22 cellular contexts compared by ENCODE assay signal in the genomic region with DNA sequence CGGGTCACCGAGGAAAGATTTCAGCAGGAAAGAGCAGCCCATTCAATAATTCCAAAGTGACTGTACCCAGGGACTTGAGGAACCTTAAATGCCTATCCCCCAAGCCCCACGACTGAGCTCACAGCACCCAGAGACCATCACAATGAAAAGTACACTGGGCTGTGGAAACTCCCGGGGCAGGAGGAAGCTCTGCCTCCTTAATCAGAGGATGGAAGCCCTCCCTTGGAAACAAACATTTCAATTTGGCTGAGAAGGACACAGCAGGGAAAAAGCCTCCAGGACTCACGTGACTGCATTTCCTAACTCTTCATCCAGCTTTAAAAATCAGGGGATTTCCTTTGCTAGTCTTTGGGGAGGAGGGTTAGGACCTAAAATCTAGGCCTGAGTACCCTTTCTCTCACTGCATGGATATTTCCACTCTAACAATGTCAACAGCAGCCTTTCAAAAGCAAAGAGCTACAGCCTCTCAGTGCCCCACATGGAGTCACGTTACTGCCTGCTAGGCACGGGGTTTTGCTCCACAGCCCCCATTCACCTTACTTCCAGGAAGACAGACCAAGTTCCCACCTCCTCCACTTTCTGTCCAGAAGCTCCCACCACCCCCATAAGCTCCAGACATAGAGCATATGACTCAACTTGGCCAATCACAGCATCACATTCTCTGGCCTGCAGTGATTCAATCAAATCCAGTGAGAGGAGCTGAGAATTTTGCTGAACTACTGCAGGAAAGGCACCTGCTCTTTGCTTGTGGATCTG.
A peak's percentile ranks its signal among the peaks of the same experiment; 100 is the strongest.
DNase-seq lines count a peak whose midpoint lies in the region; TF ChIP-seq lines count a peak whose summit lies in the region.
"Had no signal": no experiment of that assay in that cellular context is flagged by ENCODE, and none has a peak within 500 bp of the region (broad histone marks: within the 10 kb centered on the region; RNA-seq: fewer than 3 reads in every experiment).

No MANE protein-coding gene starts in this region.

- peak overlapping the region; percentile 7 for H3K18ac ChIP-seq in H9 (ENCODE audit: insufficient read length, low read depth, low read length)

- TF ChIP-seq CTCF in H9 (conservative IDR thresholded peaks at IDR 0.05) (no peak), parathyroid adenoma (IDR thresholded peaks at IDR 0.05) (no peak), vagina (IDR thresholded peaks at IDR 0.05) (no peak)

- H2BK15ac ChIP-seq in H9 (ENCODE audit: low read depth, low read length), result no peak overlapping the region

- H3K4ac ChIP-seq in H9 (ENCODE audit: low read depth, low read length), result no peak overlapping the region

- no peaks in the 10 kb centered on the region for H3K27me3 ChIP-seq in H9 (ENCODE audit: insufficient read depth, low read length)
- H3K27me3 ChIP-seq in adipocyte (replicated peaks; ENCODE audit: control insufficient read depth, insufficient read depth, low read length), result peaks cover 17% of the 10 kb centered on the region
- no peaks in the 10 kb centered on the region for H3K27me3 ChIP-seq in parathyroid adenoma (ENCODE audit: control insufficient read depth, insufficient read depth, low read length)
- H3K27me3 ChIP-seq in vagina, result no peaks in the 10 kb centered on the region
- H3K27me3 ChIP-seq: ascending aorta, right lobe of liver had no signal

- no peaks in the 10 kb centered on the region for H4K20me1 ChIP-seq in H9 (ENCODE audit: control insufficient read depth, insufficient read depth, insufficient read length)

- H4K5ac ChIP-seq in H9 (ENCODE audit: insufficient read length, low read depth, low read length), result no peak overlapping the region

- H3K4me2 ChIP-seq in H9 (ENCODE audit: insufficient read depth, insufficient read length, low read length) (no peak overlapping the region), parathyroid adenoma (ENCODE audit: low read length) (no peak overlapping the region)

- H3K4me3 Mint-ChIP-seq in H9, result peak overlapping the region in 1 of 2 experiments; percentile 35; a peak in 1 of 5 replicates
- H3K4me3 Mint-ChIP-seq in activated T-helper 1 cell treated with anti-CD3 and anti-CD28 coated beads, Interleukin-12 subunit alpha, Interleukin-12 subunit beta, Interleukin-2, Interleukin-4 antibody, amounts not matched to agents 30 ng/mL and 10 ng/mL and 1 ng/mL, durations not matched to agents 14 hours and 24 hours and 36 hours, result no peak overlapping the region
- H3K4me3 Mint-ChIP-seq: activated CD8-positive, alpha-beta T cell treated with anti-CD3 and anti-CD28 coated beads, Interleukin-2, amount 10 ng/mL, durations not matched to agents 7 days and 5 days; activated T-cell treated with anti-CD3 and anti-CD28 coated beads, Interleukin-2, amount 50 U/mL, for 24 hours; effector memory CD8-positive, alpha-beta T cell; stimulated activated effector memory CD8-positive, alpha-beta T cell treated with anti-CD3 and anti-CD28 coated beads, Interleukin-12 subunit alpha, Interleukin-12 subunit beta, amount 100 ng/mL, for 72 hours had no signal

- DNase-seq in H9 (no peak), adipocyte (ENCODE audit: low read depth) (peak; percentile 11), iPS-NIHi7 (ENCODE audit: extremely low spot score) (peak; percentile 44), vagina (ENCODE audit: extremely low spot score in 2 of 2) (no peak), COR-L47 (lab: John Stamatoyannopoulos, UW) (no peak)
- DNase-seq in activated T-helper 1 cell treated with anti-CD3 and anti-CD28 coated beads, Interleukin-12 subunit alpha, Interleukin-12 subunit beta, Interleukin-2, Interleukin-4 antibody, amounts not matched to agents 30 ng/mL and 10 ng/mL and 1 ng/mL, durations not matched to agents 14 hours and 24 hours and 36 hours (ENCODE audit: low spot score), result no peak
- DNase-seq: activated CD4-positive, CD25-positive, alpha-beta regulatory T cell; activated CD8-positive, alpha-beta T cell treated with anti-CD3 and anti-CD28 coated beads, Interleukin-2, amount 10 ng/mL, durations not matched to agents 7 days and 5 days; activated naive CD4-positive, alpha-beta T cell treated with anti-CD3 and anti-CD28 coated beads, Interleukin-2, amount 50 U/mL, for 16 hours; activated T-cell treated with anti-CD3 and anti-CD28 coated beads, Interleukin-2, amount 50 U/mL, for 24 hours; AML-193; Calu3; effector memory CD8-positive, alpha-beta T cell; head of caudate nucleus; NCI-H1436; NCI-H2227 treated with DMSO at 0.1 percent for 48 hours; right lobe of liver; T-helper 9 cell had no signal

- H3K27ac ChIP-seq in H9 (ENCODE audit: insufficient read length, low read depth, low read length), result no peak overlapping the region
- H3K27ac ChIP-seq in parathyroid adenoma, result no peak overlapping the region
- no peak overlapping the region for H3K27ac ChIP-seq in vagina
- H3K27ac ChIP-seq: ascending aorta, right lobe of liver had no signal

- H3K9me3 Mint-ChIP-seq in H9, result peaks cover 6 to 7% of the 10 kb centered on the region in 2 experiments; a peak in 4 of 5 replicates
- peaks cover 3% of the 10 kb centered on the region for H3K9me3 Mint-ChIP-seq in activated T-helper 1 cell treated with anti-CD3 and anti-CD28 coated beads, Interleukin-12 subunit alpha, Interleukin-12 subunit beta, Interleukin-2, Interleukin-4 antibody, amounts not matched to agents 30 ng/mL and 10 ng/mL and 1 ng/mL, durations not matched to agents 14 hours and 24 hours and 36 hours

- no peak overlapping the region for H4K91ac ChIP-seq in H9 (ENCODE audit: insufficient read length, low read depth, low read length)

- TF ChIP-seq POLR2A in vagina (IDR thresholded peaks at IDR 0.05), result no peak

- H3T11ph ChIP-seq in H9 (ENCODE audit: low read length), result no peak overlapping the region

- no peak overlapping the region for H2AK5ac ChIP-seq in H9 (ENCODE audit: insufficient read length, low read length)

- no peak overlapping the region for H2BK12ac ChIP-seq in H9 (ENCODE audit: insufficient read length, low read depth, low read length)

- no peak overlapping the region for H4K8ac ChIP-seq in H9 (replicated peaks; ENCODE audit: insufficient read length, low read depth, low read length)

- no peak overlapping the region for H3K56ac ChIP-seq in H9 (ENCODE audit: insufficient read length, low read depth, low read length)

- H3K23ac ChIP-seq in H9 (ENCODE audit: insufficient read length, low read depth, low read length), result no peak overlapping the region

- H3K27ac Mint-ChIP-seq in H9, result peak overlapping the region; percentile 21 to 91 (median 69); a peak in 6 of 7 replicates
- H3K27ac Mint-ChIP-seq in activated T-helper 1 cell treated with anti-CD3 and anti-CD28 coated beads, Interleukin-12 subunit alpha, Interleukin-12 subunit beta, Interleukin-2, Interleukin-4 antibody, amounts not matched to agents 30 ng/mL and 10 ng/mL and 1 ng/mL, durations not matched to agents 14 hours and 24 hours and 36 hours, result no peak overlapping the region
- H3K27ac Mint-ChIP-seq: activated CD8-positive, alpha-beta T cell treated with anti-CD3 and anti-CD28 coated beads, Interleukin-2, amount 10 ng/mL, durations not matched to agents 7 days and 5 days; activated T-cell treated with anti-CD3 and anti-CD28 coated beads, Interleukin-2, amount 50 U/mL, for 24 hours; effector memory CD8-positive, alpha-beta T cell; stimulated activated effector memory CD8-positive, alpha-beta T cell treated with anti-CD3 and anti-CD28 coated beads, Interleukin-12 subunit alpha, Interleukin-12 subunit beta, amount 100 ng/mL, for 72 hours had no signal

- intact Hi-C loops in activated T-helper 1 cell treated with anti-CD3 and anti-CD28 coated beads, Interleukin-12 subunit alpha, Interleukin-12 subunit beta, Interleukin-2, Interleukin-4 antibody, amounts not matched to agents 30 ng/mL and 10 ng/mL and 1 ng/mL, durations not matched to agents 14 hours and 24 hours and 36 hours (cut with micrococcal nuclease), result no loop called here
- intact Hi-C loops in vagina (cut with DNase I), result no loop called here

- H3K4me3 ChIP-seq in adipocyte (ENCODE audit: low read length) (no peak overlapping the region), parathyroid adenoma (ENCODE audit: low read depth, low read length) (no peak overlapping the region), vagina (no peak overlapping the region)
- H3K4me3 ChIP-seq: ascending aorta, right lobe of liver, SK-N-MC had no signal

- H2AFZ ChIP-seq in H9 (ENCODE audit: low read length) (no peak overlapping the region), parathyroid adenoma (peak overlapping the region; percentile 29)

- H2BK20ac ChIP-seq in H9 (ENCODE audit: low read depth, low read length, poor library complexity, severe bottlenecking), result no peak overlapping the region

- no peaks in the 10 kb centered on the region for H3K79me2 ChIP-seq in H9 (ENCODE audit: insufficient read depth, low read length)
- H3K79me2 ChIP-seq in parathyroid adenoma, result no peaks in the 10 kb centered on the region

- H3K23me2 ChIP-seq in H9 (ENCODE audit: insufficient read length, low read depth, low read length, poor library complexity, severe bottlenecking), result no peaks in the 10 kb centered on the region

- H3K79me1 ChIP-seq in H9 (ENCODE audit: insufficient read depth, low read depth, low read length, poor library complexity, severe bottlenecking), result no peaks in the 10 kb centered on the region

- peaks cover 36 to 39% of the 10 kb centered on the region in 2 experiments for H3K4me1 Mint-ChIP-seq in H9
- no peaks in the 10 kb centered on the region for H3K4me1 Mint-ChIP-seq in activated T-helper 1 cell treated with anti-CD3 and anti-CD28 coated beads, Interleukin-12 subunit alpha, Interleukin-12 subunit beta, Interleukin-2, Interleukin-4 antibody, amounts not matched to agents 30 ng/mL and 10 ng/mL and 1 ng/mL, durations not matched to agents 14 hours and 24 hours and 36 hours (ENCODE audit: low read depth)
- H3K4me1 Mint-ChIP-seq: stimulated activated effector memory CD8-positive, alpha-beta T cell treated with anti-CD3 and anti-CD28 coated beads, Interleukin-12 subunit alpha, Interleukin-12 subunit beta, amount 100 ng/mL, for 72 hours had no signal

- H3K27me3 Mint-ChIP-seq in H9 (ENCODE audit: low read depth), result peaks cover 2% of the 10 kb centered on the region
- H3K27me3 Mint-ChIP-seq in activated T-helper 1 cell treated with anti-CD3 and anti-CD28 coated beads, Interleukin-12 subunit alpha, Interleukin-12 subunit beta, Interleukin-2, Interleukin-4 antibody, amounts not matched to agents 30 ng/mL and 10 ng/mL and 1 ng/mL, durations not matched to agents 14 hours and 24 hours and 36 hours (ENCODE audit: insufficient read depth), result no peaks in the 10 kb centered on the region
- H3K27me3 Mint-ChIP-seq: activated T-cell treated with anti-CD3 and anti-CD28 coated beads, Interleukin-2, amount 50 U/mL, for 24 hours; effector memory CD8-positive, alpha-beta T cell had no signal

- H3K9ac ChIP-seq in H9 (ENCODE audit: extremely low read depth, insufficient read length, low read length) (no peak overlapping the region), adipocyte (ENCODE audit: low read length) (no peak overlapping the region), parathyroid adenoma (no peak overlapping the region)

- no peaks in the 10 kb centered on the region for H3K36me3 ChIP-seq in adipocyte (ENCODE audit: control insufficient read depth, insufficient read depth, low read length, severe bottlenecking)
- H3K36me3 ChIP-seq in parathyroid adenoma (ENCODE audit: control insufficient read depth, insufficient read depth, low read length), result no peaks in the 10 kb centered on the region
- H3K36me3 ChIP-seq in vagina, result no peaks in the 10 kb centered on the region
- H3K36me3 ChIP-seq: ascending aorta, right lobe of liver had no signal

- no peaks in the 10 kb centered on the region for H3K9me3 ChIP-seq in H9 (ENCODE audit: control insufficient read depth, low read depth, low read length)
- H3K9me3 ChIP-seq in adipocyte (ENCODE audit: control insufficient read depth, low read length), result peaks cover 4% of the 10 kb centered on the region
- H3K9me3 ChIP-seq in parathyroid adenoma (ENCODE audit: control insufficient read depth, low read length), result no peaks in the 10 kb centered on the region
- H3K9me3 ChIP-seq in vagina, result no peaks in the 10 kb centered on the region
- H3K9me3 ChIP-seq: ascending aorta, right lobe of liver had no signal

- WGBS in H9 (ENCODE audit: extremely low coverage, insufficient read length, low lambda C conversion rate), result no CpG with 5 or more reads among the region's 7 CpGs

- H2BK5ac ChIP-seq in H9 (ENCODE audit: insufficient read length, low read length), result no peak overlapping the region

- peaks cover 13% of the 10 kb centered on the region; the same call in 1 of the 2 replicates for H3K4me1 ChIP-seq in H9 (ENCODE audit: insufficient read depth, low read length)
- peaks cover 8% of the 10 kb centered on the region for H3K4me1 ChIP-seq in adipocyte (ENCODE audit: control insufficient read depth, insufficient read depth, low read length)
- peaks cover 2% of the 10 kb centered on the region for H3K4me1 ChIP-seq in parathyroid adenoma
- H3K4me1 ChIP-seq in vagina, result peaks cover 21% of the 10 kb centered on the region
- H3K4me1 ChIP-seq: ascending aorta, right lobe of liver had no signal

- H3K14ac ChIP-seq in H9 (ENCODE audit: insufficient read depth, low read length), result peak overlapping the region; percentile 59

- H3K36me3 Mint-ChIP-seq in H9 (ENCODE audit: insufficient read depth in 1 of 3, low read depth in 3 of 3), result peaks cover 0 to 14% (median 3%) of the 10 kb centered on the region in 3 experiments; a peak in 5 of 7 replicates
- no peaks in the 10 kb centered on the region for H3K36me3 Mint-ChIP-seq in activated T-helper 1 cell treated with anti-CD3 and anti-CD28 coated beads, Interleukin-12 subunit alpha, Interleukin-12 subunit beta, Interleukin-2, Interleukin-4 antibody, amounts not matched to agents 30 ng/mL and 10 ng/mL and 1 ng/mL, durations not matched to agents 14 hours and 24 hours and 36 hours (ENCODE audit: low read depth)
- H3K36me3 Mint-ChIP-seq: stimulated activated effector memory CD8-positive, alpha-beta T cell treated with anti-CD3 and anti-CD28 coated beads, Interleukin-12 subunit alpha, Interleukin-12 subunit beta, amount 100 ng/mL, for 72 hours had no signal

- H2BK120ac ChIP-seq in H9 (ENCODE audit: low read depth, low read length, poor library complexity, severe bottlenecking), result no peak overlapping the region

Comparison
In these comparisons a context has a peak if more than half of its experiments do, and no peak if none do; other contexts are left out.
1. DNase-seq: peak in adipocyte (single experiment) and iPS-NIHi7 (single experiment); none in H9 (single experiment), activated T-helper 1 cell treated with anti-CD3 and anti-CD28 coated beads, Interleukin-12 subunit alpha, Interleukin-12 subunit beta, Interleukin-2, Interleukin-4 antibody, amounts not matched to agents 30 ng/mL and 10 ng/mL and 1 ng/mL, durations not matched to agents 14 hours and 24 hours and 36 hours (single experiment), vagina (0 of 2) and COR-L47 (single experiment).